In genomic region chr18:49275448-49275847, GRCh38 we compare ENCODE assay signal across 35 cellular contexts.
"Had no signal": no experiment of that assay in that cellular context is flagged by ENCODE, and none has a peak within 500 bp of the region (broad histone marks: within the 10 kb centered on the region; RNA-seq: fewer than 3 reads in every experiment).

No MANE protein-coding gene starts in this region.

- H3K4me3 ChIP-seq: MG63 had no signal

- H3K9ac ChIP-seq: KMS-11 had no signal

- DNase-seq: Karpas-422, Kasumi-1, MG63, MM.1S, MV-4-11, NCI-H1048, NCI-H1092, NCI-H1092 treated with DMSO at 0.1 percent for 48 hours, NCI-H1105, NCI-H1105 treated with DMSO at 0.1 percent for 48 hours, NCI-H1417, NCI-H1417 treated with DMSO at 0.1 percent for 48 hours, NCI-H1436, NCI-H1436 treated with DMSO at 0.1 percent for 48 hours, NCI-H146, NCI-H1694, NCI-H1694 treated with DMSO at 0.1 percent for 48 hours, NCI-H187, NCI-H187 treated with DMSO at 0.1 percent for 48 hours, NCI-H1930, NCI-H2029, NCI-H2029 treated with DMSO at 0.1 percent for 48 hours, NCI-H2081, NCI-H2081 treated with DMSO at 0.1 percent for 48 hours, NCI-H2107, NCI-H2171, NCI-H2171 treated with DMSO at 0.1 percent for 48 hours, NCI-H2227 treated with DMSO at 0.1 percent for 48 hours, NCI-H226, NCI-H345, NCI-H446, NCI-H446 treated with DMSO at 0.1 percent for 48 hours, NCI-H510A, NCI-H510A treated with DMSO at 0.1 percent for 48 hours had no signal

- H3K27me3 ChIP-seq: MG63 had no signal

- H3K27ac ChIP-seq: KMS-11 had no signal

- H3K9me3 ChIP-seq: MG63 had no signal
